23 cellular contexts compared by ENCODE assay signal in genomic region chr1:23469372-23469982, GRCh38. TPM values are rescaled to one million over a fixed set of nuclear protein-coding genes. Genes with fewer than 3 reads are reported as not detected.
DNase-seq lines count a peak whose midpoint lies in the region; ATAC-seq and TF ChIP-seq lines count a peak whose summit lies in the region.
"Had no signal": no experiment of that assay in that cellular context is flagged by ENCODE, and none has a peak within 500 bp of the region (broad histone marks: within the 10 kb centered on the region; RNA-seq: fewer than 3 reads in every experiment).

No MANE protein-coding gene starts in this region.

- H3K27me3 ChIP-seq in cardiac muscle cell: no peaks in the 10 kb centered on the region
- H3K27me3 ChIP-seq in right cardiac atrium (ENCODE audit: control insufficient read depth, insufficient read depth): no peaks in the 10 kb centered on the region
- H3K27me3 ChIP-seq in vagina: no peaks in the 10 kb centered on the region
- H3K27me3 ChIP-seq: MG63, SJSA1 had no signal

- H3K4me1 ChIP-seq in cardiac muscle cell (ENCODE audit: low read depth) (no peaks in the 10 kb centered on the region), right cardiac atrium (ENCODE audit: control insufficient read depth, insufficient read depth, low read length) (peaks cover 20% of the 10 kb centered on the region), vagina (peaks cover 46% of the 10 kb centered on the region)
- H3K4me1 ChIP-seq: SJSA1 had no signal

- no peaks in the 10 kb centered on the region for H3K36me3 ChIP-seq in cardiac muscle cell
- H3K36me3 ChIP-seq in vagina: no peaks in the 10 kb centered on the region
- H3K36me3 ChIP-seq: MG63, SJSA1 had no signal

- 29% methylated on average over 5 of the region's 5 CpGs for WGBS in right cardiac atrium

- H3K4me3 ChIP-seq in cardiac muscle cell (no peak overlapping the region), right cardiac atrium (ENCODE audit: low read length) (no peak overlapping the region), vagina (no peak overlapping the region)
- H3K4me3 ChIP-seq: MG63, SJSA1 had no signal

- H3K4me3 Mint-ChIP-seq in activated T-cell treated with anti-CD3 and anti-CD28 coated beads, Interleukin-2, amount 50 U/mL, for 24 hours: no peak overlapping the region
- H3K4me3 Mint-ChIP-seq in glutamatergic neuron (ENCODE audit: unreplicated experiment): no peak overlapping the region
- H3K4me3 Mint-ChIP-seq: CD8-positive, alpha-beta T cell had no signal

- no peak overlapping the region for H3K27ac Mint-ChIP-seq in activated T-cell treated with anti-CD3 and anti-CD28 coated beads, Interleukin-2, amount 50 U/mL, for 24 hours
- no peak overlapping the region for H3K27ac Mint-ChIP-seq in glutamatergic neuron (ENCODE audit: unreplicated experiment)
- H3K27ac Mint-ChIP-seq: CD8-positive, alpha-beta T cell had no signal

- no peaks in the 10 kb centered on the region for H3K4me1 Mint-ChIP-seq in activated T-cell treated with anti-CD3 and anti-CD28 coated beads, Interleukin-2, amount 50 U/mL, for 24 hours (ENCODE audit: low read depth)
- H3K4me1 Mint-ChIP-seq in glutamatergic neuron (ENCODE audit: low read depth, unreplicated experiment): peaks cover 2% of the 10 kb centered on the region

- no peaks in the 10 kb centered on the region for H3K27me3 Mint-ChIP-seq in activated T-cell treated with anti-CD3 and anti-CD28 coated beads, Interleukin-2, amount 50 U/mL, for 24 hours
- H3K27me3 Mint-ChIP-seq in glutamatergic neuron (ENCODE audit: unreplicated experiment): peaks cover 7% of the 10 kb centered on the region

- TF ChIP-seq CTCF in cardiac muscle cell (IDR thresholded peaks at IDR 0.05; ENCODE audit: low read depth, low read length): no peak
- no peak for TF ChIP-seq CTCF in vagina (IDR thresholded peaks at IDR 0.05)
- TF ChIP-seq CTCF in glutamatergic neuron (IDR thresholded peaks at IDR 0.05; ENCODE audit: partially characterized antibody, unreplicated experiment): no peak

- no peaks in the 10 kb centered on the region for H3K36me3 Mint-ChIP-seq in activated T-cell treated with anti-CD3 and anti-CD28 coated beads, Interleukin-2, amount 50 U/mL, for 24 hours (ENCODE audit: low read depth)
- H3K36me3 Mint-ChIP-seq in glutamatergic neuron (ENCODE audit: unreplicated experiment): no peaks in the 10 kb centered on the region
- H3K36me3 Mint-ChIP-seq: CD8-positive, alpha-beta T cell had no signal

- H3K9me3 ChIP-seq in cardiac muscle cell (ENCODE audit: low read depth) (no peaks in the 10 kb centered on the region), right cardiac atrium (ENCODE audit: control insufficient read depth, low read length) (no peaks in the 10 kb centered on the region), vagina (no peaks in the 10 kb centered on the region)
- H3K9me3 ChIP-seq: MG63, SJSA1 had no signal

- intact Hi-C loops in Right ventricle myocardium inferior (cut with DNase I) (no loop called here), cardiac septum (cut with DNase I) (no loop called here), right cardiac atrium (cut with DNase I) (no loop called here), vagina (cut with DNase I) (no loop called here)

- no peak for TF ChIP-seq POLR2A in vagina (IDR thresholded peaks at IDR 0.05)

- H3K9me3 Mint-ChIP-seq in activated T-cell treated with anti-CD3 and anti-CD28 coated beads, Interleukin-2, amount 50 U/mL, for 24 hours: no peaks in the 10 kb centered on the region
- no peaks in the 10 kb centered on the region for H3K9me3 Mint-ChIP-seq in glutamatergic neuron (ENCODE audit: unreplicated experiment)
- H3K9me3 Mint-ChIP-seq: CD8-positive, alpha-beta T cell had no signal

- ATAC-seq in Right ventricle myocardium inferior: peak; percentile 56
- peak in 1 of 2 donors; percentile 39 for ATAC-seq in right cardiac atrium
- ATAC-seq: CD8-positive, alpha-beta T cell; Panc1 had no signal

- H3K27ac ChIP-seq in cardiac muscle cell: peak overlapping the region; percentile 39
- peak overlapping the region; percentile 63 for H3K27ac ChIP-seq in right cardiac atrium (ENCODE audit: low read length)
- peak overlapping the region; percentile 58 for H3K27ac ChIP-seq in vagina
- H3K27ac ChIP-seq: SJSA1 had no signal

- DNase-seq in Right ventricle myocardium inferior (ENCODE audit: missing footprints) (no peak), cardiac septum (ENCODE audit: low spot score) (no peak), cardiac muscle cell (ENCODE audit: low read depth in 1 of 2, low spot score in 1 of 2) (no peak), right cardiac atrium (no peak), vagina (ENCODE audit: extremely low spot score in 2 of 2) (no peak), HK-2 (ENCODE audit: unreplicated experiment) (no peak), glutamatergic neuron (no peak)
- no peak for DNase-seq in activated T-cell treated with anti-CD3 and anti-CD28 coated beads, Interleukin-2, amount 50 U/mL, for 24 hours
- DNase-seq: 8988T; AML-193; C1 segment of cervical spinal cord; Calu3; CD8-positive, alpha-beta T cell; DMS53; GF-D8; MG63; NCI-H1436; NCI-H1930; NCI-H226; NCI-H510A treated with DMSO at 0.1 percent for 48 hours; NCI-H774 had no signal

RNA-seq across cellular contexts. Expression of gene ASAP3, which starts 14.5 kb away (rescaled TPM):
- total RNA-seq in Right ventricle myocardium inferior (44.3 TPM), cardiac septum (30.5 TPM), cardiac muscle cell (71.1 and 157 TPM in 2 replicates), right cardiac atrium (10 to 100 TPM; 31.4 to 45.2 (median 34.1) TPM), vagina (79.1 TPM), glutamatergic neuron (ENCODE audit: unreplicated experiment) (53.5 TPM)
- polyA plus RNA-seq in cardiac muscle cell (62.0 and 72.3 TPM in 2 replicates), right cardiac atrium (34.2 TPM)

RNA-seq across cellular contexts. Expression of gene TCEA3, which starts 44.9 kb away (rescaled TPM):
- total RNA-seq in Right ventricle myocardium inferior (73.6 TPM), cardiac septum (46.0 TPM), cardiac muscle cell (150 and 203 TPM in 2 replicates), right cardiac atrium (10 to 100 TPM; 36.4 to 79.5 (median 49.1) TPM), vagina (26.5 TPM), glutamatergic neuron (ENCODE audit: unreplicated experiment) (0.83 TPM)
- polyA plus RNA-seq in cardiac muscle cell (174 and 198 TPM in 2 replicates), right cardiac atrium (48.7 TPM)

Comparison
In these comparisons a context has a peak if more than half of its experiments do, and no peak if none do; other contexts are left out.
1. RNA of gene TCEA3, which starts 44.9 kb away (total RNA-seq): 150 to 203 TPM in cardiac muscle cell, 73.6 TPM in Right ventricle myocardium inferior (single experiment), 36.4 to 79.5 TPM in right cardiac atrium, 46.0 TPM in cardiac septum (single experiment) and 26.5 TPM in vagina (single experiment); 0.83 TPM in glutamatergic neuron (single experiment); every median in the first group is over 10 times any median in the second.
2. Peak in every context shown above with its lines, with median percentiles within 50 percentile points of each other: H3K27ac ChIP-seq.